ENCODE assay signal across 8 cellular contexts in the genomic region with DNA sequence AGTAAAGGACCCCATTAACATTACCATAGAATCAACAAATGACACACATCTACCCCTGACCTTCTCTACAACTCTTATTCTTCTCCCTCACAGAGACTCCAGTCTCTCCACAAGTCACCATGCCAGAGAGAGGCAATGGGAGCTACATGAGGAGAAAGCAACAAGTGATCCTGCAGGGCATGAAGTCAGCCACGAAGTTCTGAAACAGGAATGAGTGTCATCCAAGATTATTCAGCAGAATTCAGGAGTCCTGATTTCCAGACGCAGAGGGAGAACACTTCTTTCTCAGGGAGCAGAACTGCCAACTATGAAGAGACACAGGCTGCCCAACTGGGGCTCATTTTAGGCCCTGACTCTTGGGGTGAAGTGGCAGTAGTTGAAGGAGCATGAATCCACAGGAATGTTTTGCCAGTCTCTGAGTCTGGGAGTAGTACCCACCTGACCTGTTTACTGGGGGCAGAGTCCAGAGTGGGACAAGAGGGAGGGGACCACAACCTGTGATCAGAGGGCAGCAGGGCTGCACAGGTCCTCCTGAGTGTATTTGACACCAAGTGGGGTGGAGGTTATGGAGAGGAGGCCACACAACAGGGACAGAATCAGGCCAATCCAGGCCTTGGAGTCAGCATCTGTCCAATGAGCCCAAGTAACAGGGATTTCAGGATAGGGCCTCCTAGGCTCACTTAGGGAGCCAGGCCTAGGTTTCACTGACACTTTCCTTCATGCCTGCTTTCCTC. TPM values are rescaled to one million over a fixed set of nuclear protein-coding genes. Genes with fewer than 3 reads are reported as not detected.
DNase-seq lines count a peak whose midpoint lies in the region; ATAC-seq, FAIRE-seq and TF ChIP-seq lines count a peak whose summit lies in the region.

No MANE protein-coding gene starts in this region.

- FAIRE-seq in frontal cortex (lab: Jason Lieb, UNC): no peak

- H3K9me3 ChIP-seq in adrenal gland (replicated peaks in 1 of 3): no peaks in the 10 kb centered on the region

- peaks cover 12% of the 10 kb centered on the region for H3K36me3 Mint-ChIP-seq in activated CD4-positive, alpha-beta T cell treated with anti-CD3 and anti-CD28 coated beads for 36 hours (ENCODE audit: low read depth)

- no peak for ATAC-seq in activated CD4-positive, alpha-beta T cell treated with anti-CD3 and anti-CD28 coated beads for 36 hours
- peak; percentile 51 for ATAC-seq in left lobe of liver

- H3K4me1 Mint-ChIP-seq in activated CD4-positive, alpha-beta T cell treated with anti-CD3 and anti-CD28 coated beads for 36 hours: peaks cover 35% of the 10 kb centered on the region

- no peak for DNase-seq in activated CD4-positive, alpha-beta T cell treated with anti-CD3 and anti-CD28 coated beads for 36 hours
- no peak for DNase-seq in activated CD4-positive, alpha-beta T cell treated with anti-CD3 and anti-CD28 coated beads, Interleukin-2, amount 50 U/mL, for 1 hour
- DNase-seq in adrenal gland: no peak
- DNase-seq in left lobe of liver (ENCODE audit: low spot score): peak; percentile 90
- DNase-seq in activated CD8-positive, alpha-beta memory T cell treated with anti-CD3 and anti-CD28 coated beads, Interleukin-2, amount 50 U/mL, for 48 hours: no peak
- no peak for DNase-seq in amniotic stem cell (lab: John Stamatoyannopoulos, UW)
- DNase-seq in frontal cortex (ENCODE audit: low spot score in 2 of 2): no peak

- TF ChIP-seq CTCF in adrenal gland (IDR thresholded peaks at IDR 0.05): no peak

- intact Hi-C loops in activated CD4-positive, alpha-beta T cell treated with anti-CD3 and anti-CD28 coated beads for 36 hours (cut with DNase I, micrococcal nuclease): loop anchor here (1.0 to 10.0 kb wide), 6 partner anchors 178 to 1875 kb away; a partner anchor contains a TSS
- intact Hi-C loops in adrenal gland (cut with DNase I): no loop called here

- peaks cover 0 to 18% of the 10 kb centered on the region in 2 donors for H3K36me3 ChIP-seq in adrenal gland (replicated peaks in 1 of 2)

- H3K27ac ChIP-seq in adrenal gland (peak overlapping the region in 4 of 5 donors; percentile 78 to 93 (median 90)), temporal lobe (ENCODE audit: low read depth, low read length) (peak overlapping the region; percentile 99)

- H3K27ac Mint-ChIP-seq in activated CD4-positive, alpha-beta T cell treated with anti-CD3 and anti-CD28 coated beads for 36 hours: peak overlapping the region; percentile 79

- no peaks in the 10 kb centered on the region for H3K9me3 Mint-ChIP-seq in activated CD4-positive, alpha-beta T cell treated with anti-CD3 and anti-CD28 coated beads for 36 hours (ENCODE audit: low read depth)

- H3K27me3 ChIP-seq in adrenal gland: no peaks in the 10 kb centered on the region

- POLR2A ChIA-PET in activated CD4-positive, alpha-beta T cell treated with anti-CD3 and anti-CD28 coated beads for 36 hours (lab: Charles Lee): interaction anchor here (1.0 to 2.5 kb wide), 3 partner anchors 114 to 176 kb away, joined by 4 to 66 read pairs (median 5); no protein-coding TSS in a partner anchor

- H3K4me3 Mint-ChIP-seq in activated CD4-positive, alpha-beta T cell treated with anti-CD3 and anti-CD28 coated beads for 36 hours: peak overlapping the region; percentile 96

- peak overlapping the region in 2 of 4 donors; percentile 53 to 61 for H3K4me3 ChIP-seq in adrenal gland

- H3K27me3 Mint-ChIP-seq in activated CD4-positive, alpha-beta T cell treated with anti-CD3 and anti-CD28 coated beads for 36 hours: no peaks in the 10 kb centered on the region

- H3K4me1 ChIP-seq in adrenal gland (replicated peaks in 1 of 2): peaks cover 19 to 58% of the 10 kb centered on the region in 2 donors

- CTCF ChIA-PET in activated CD4-positive, alpha-beta T cell treated with anti-CD3 and anti-CD28 coated beads for 36 hours (lab: Charles Lee): interaction anchor here (0.6 to 1.5 kb wide), 3 partner anchors 24 to 114 kb away, joined by 3 to 5 read pairs (median 3); no protein-coding TSS in a partner anchor

- WGBS in adrenal gland, 4 donors: 46 to 70% (median 56%) methylated on average over 2 of the region's 2 CpGs

- no peak for TF ChIP-seq POLR2A in adrenal gland (IDR thresholded peaks at IDR 0.05)

RNA-seq across cellular contexts. Expression of a gene that starts 2.4 kb away (rescaled TPM):
- 10 to 100 TPM; 69.2 to 77.9 TPM for total RNA-seq in activated CD4-positive, alpha-beta T cell treated with anti-CD3 and anti-CD28 coated beads for 36 hours
- total RNA-seq in adrenal gland (10 to 100 TPM; 36.4 to 72.0 (median 43.7) TPM), left lobe of liver (101 TPM), temporal lobe (93.2 TPM), frontal cortex (126 TPM)
- polyA plus RNA-seq in adrenal gland: 10 to 100 TPM; 11.4 to 43.1 (median 17.0) TPM

RNA-seq across cellular contexts. Expression of a gene that starts 28.6 kb away (rescaled TPM):
- 1 to 10 TPM; 2.6 to 3.1 TPM for total RNA-seq in activated CD4-positive, alpha-beta T cell treated with anti-CD3 and anti-CD28 coated beads for 36 hours
- total RNA-seq in adrenal gland (not detected), left lobe of liver (0.18 TPM), temporal lobe (under 0.01 TPM), frontal cortex (under 0.01 TPM)
- under 1 TPM; 0.03 to 0.08 (median 0.04) TPM for polyA plus RNA-seq in adrenal gland

Comparison
In these comparisons a context has a peak if more than half of its experiments do, and no peak if none do; other contexts are left out.
1. intact Hi-C loops: an anchor here in activated CD4-positive, alpha-beta T cell treated with anti-CD3 and anti-CD28 coated beads for 36 hours (1.0 to 10.0 kb wide); none called in adrenal gland.